1 cellular context compared by ENCODE assay signal in the genomic region with DNA sequence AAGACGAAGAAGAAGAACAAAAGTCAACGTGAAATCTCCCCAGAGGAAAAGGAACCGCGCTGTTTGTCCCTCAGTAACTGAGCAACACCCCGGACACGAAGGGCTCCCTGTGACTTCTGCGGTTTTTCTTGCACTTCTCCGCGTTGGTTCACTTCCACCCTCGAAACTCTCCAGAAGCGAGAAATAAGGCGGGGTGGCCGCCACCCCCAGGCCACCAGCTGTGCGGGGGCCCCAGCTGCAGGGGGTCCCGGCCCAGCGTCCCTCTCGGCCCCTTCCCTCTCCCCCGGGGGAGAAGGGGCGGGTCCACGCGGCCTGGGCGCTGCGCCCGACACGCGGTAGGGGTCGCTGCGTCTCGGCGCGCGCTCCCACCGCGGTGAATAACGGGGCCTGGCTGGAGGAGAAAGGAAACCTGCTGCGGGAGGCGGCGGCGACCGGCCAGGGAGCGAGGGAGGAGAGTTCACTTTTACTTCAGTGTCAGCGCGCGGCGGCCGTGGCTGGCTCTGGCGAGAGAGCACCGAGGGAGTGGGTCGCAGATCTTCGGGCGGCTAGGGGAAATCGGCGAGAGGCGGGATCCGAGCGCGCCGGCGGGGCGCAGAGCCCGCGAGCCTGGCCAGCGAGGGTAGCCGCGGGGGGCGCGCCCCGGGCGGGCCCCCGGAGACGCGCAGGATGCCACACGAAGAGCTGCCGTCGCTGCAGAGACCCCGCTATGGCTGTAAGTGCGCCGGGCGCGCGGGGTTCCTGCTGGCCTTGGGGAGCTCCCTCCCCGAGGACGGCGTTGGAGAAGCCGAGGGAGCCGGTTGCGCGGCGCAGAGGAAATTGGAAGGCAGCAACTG.
A peak's percentile ranks its signal among the peaks of the same experiment; 100 is the strongest.
TF ChIP-seq lines count a peak whose summit lies in the region.

A gene with protein sequence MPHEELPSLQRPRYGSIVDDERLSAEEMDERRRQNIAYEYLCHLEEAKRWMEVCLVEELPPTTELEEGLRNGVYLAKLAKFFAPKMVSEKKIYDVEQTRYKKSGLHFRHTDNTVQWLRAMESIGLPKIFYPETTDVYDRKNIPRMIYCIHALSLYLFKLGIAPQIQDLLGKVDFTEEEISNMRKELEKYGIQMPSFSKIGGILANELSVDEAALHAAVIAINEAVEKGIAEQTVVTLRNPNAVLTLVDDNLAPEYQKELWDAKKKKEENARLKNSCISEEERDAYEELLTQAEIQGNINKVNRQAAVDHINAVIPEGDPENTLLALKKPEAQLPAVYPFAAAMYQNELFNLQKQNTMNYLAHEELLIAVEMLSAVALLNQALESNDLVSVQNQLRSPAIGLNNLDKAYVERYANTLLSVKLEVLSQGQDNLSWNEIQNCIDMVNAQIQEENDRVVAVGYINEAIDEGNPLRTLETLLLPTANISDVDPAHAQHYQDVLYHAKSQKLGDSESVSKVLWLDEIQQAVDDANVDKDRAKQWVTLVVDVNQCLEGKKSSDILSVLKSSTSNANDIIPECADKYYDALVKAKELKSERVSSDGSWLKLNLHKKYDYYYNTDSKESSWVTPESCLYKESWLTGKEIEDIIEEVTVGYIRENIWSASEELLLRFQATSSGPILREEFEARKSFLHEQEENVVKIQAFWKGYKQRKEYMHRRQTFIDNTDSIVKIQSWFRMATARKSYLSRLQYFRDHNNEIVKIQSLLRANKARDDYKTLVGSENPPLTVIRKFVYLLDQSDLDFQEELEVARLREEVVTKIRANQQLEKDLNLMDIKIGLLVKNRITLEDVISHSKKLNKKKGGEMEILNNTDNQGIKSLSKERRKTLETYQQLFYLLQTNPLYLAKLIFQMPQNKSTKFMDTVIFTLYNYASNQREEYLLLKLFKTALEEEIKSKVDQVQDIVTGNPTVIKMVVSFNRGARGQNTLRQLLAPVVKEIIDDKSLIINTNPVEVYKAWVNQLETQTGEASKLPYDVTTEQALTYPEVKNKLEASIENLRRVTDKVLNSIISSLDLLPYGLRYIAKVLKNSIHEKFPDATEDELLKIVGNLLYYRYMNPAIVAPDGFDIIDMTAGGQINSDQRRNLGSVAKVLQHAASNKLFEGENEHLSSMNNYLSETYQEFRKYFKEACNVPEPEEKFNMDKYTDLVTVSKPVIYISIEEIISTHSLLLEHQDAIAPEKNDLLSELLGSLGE (N-terminal part only) (plus strand): TSS at position 406 of the 833 bp plus-strand sequence. CDS start 261 bp downstream, at position 667.

TF ChIP-seq in K562, 482 proteins besides CTCF, POLR2A, EP300 and RAD21 (continued from another document and continues in another):
- TF ChIP-seq, protein P1, sequence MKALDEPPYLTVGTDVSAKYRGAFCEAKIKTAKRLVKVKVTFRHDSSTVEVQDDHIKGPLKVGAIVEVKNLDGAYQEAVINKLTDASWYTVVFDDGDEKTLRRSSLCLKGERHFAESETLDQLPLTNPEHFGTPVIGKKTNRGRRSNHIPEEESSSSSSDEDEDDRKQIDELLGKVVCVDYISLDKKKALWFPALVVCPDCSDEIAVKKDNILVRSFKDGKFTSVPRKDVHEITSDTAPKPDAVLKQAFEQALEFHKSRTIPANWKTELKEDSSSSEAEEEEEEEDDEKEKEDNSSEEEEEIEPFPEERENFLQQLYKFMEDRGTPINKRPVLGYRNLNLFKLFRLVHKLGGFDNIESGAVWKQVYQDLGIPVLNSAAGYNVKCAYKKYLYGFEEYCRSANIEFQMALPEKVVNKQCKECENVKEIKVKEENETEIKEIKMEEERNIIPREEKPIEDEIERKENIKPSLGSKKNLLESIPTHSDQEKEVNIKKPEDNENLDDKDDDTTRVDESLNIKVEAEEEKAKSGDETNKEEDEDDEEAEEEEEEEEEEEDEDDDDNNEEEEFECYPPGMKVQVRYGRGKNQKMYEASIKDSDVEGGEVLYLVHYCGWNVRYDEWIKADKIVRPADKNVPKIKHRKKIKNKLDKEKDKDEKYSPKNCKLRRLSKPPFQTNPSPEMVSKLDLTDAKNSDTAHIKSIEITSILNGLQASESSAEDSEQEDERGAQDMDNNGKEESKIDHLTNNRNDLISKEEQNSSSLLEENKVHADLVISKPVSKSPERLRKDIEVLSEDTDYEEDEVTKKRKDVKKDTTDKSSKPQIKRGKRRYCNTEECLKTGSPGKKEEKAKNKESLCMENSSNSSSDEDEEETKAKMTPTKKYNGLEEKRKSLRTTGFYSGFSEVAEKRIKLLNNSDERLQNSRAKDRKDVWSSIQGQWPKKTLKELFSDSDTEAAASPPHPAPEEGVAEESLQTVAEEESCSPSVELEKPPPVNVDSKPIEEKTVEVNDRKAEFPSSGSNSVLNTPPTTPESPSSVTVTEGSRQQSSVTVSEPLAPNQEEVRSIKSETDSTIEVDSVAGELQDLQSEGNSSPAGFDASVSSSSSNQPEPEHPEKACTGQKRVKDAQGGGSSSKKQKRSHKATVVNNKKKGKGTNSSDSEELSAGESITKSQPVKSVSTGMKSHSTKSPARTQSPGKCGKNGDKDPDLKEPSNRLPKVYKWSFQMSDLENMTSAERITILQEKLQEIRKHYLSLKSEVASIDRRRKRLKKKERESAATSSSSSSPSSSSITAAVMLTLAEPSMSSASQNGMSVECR (CRISPR knock-in tag; IDR thresholded peaks at IDR 0.05) = peak; percentile 51; the same call in 1 of the 2 replicates
- peak; percentile 23; the same call in 1 of the 2 replicates for TF ChIP-seq STAG1 (CRISPR knock-in tag; IDR thresholded peaks at IDR 0.05; ENCODE audit: borderline replicate concordance)
- TF ChIP-seq BDP1 (IDR thresholded peaks at IDR 0.05; ENCODE audit: insufficient read depth, insufficient read length) = no peak
- no peak for TF ChIP-seq NFYB (IDR thresholded peaks at IDR 0.05; ENCODE audit: extremely low read depth, insufficient read length)
- TF ChIP-seq MYC (IDR thresholded peaks at IDR 0.05; ENCODE audit: low read depth, low read length) = peak; percentile 86
- no peak for TF ChIP-seq MYC (CRISPR knock-in tag; IDR thresholded peaks at IDR 0.05; ENCODE audit: borderline replicate concordance, low read depth)
- no peak for TF ChIP-seq SIX5 (IDR thresholded peaks at IDR 0.05; ENCODE audit: borderline replicate concordance in 1 of 2, insufficient read depth in 1 of 2, low read depth in 1 of 2, low read length in 2 of 2)
- peak; percentile 24; the same call in 1 of the 2 replicates for TF ChIP-seq ETV5 (CRISPR knock-in tag; IDR thresholded peaks at IDR 0.05; ENCODE audit: low read depth)
- TF ChIP-seq GTF2A2 (tag; IDR thresholded peaks at IDR 0.05) = no peak
- peak; percentile 94 for TF ChIP-seq GATAD2A (IDR thresholded peaks at IDR 0.05)
- TF ChIP-seq BHLHE40 (IDR thresholded peaks at IDR 0.05; ENCODE audit: low read length) = 0 out of 2 replicates have a peak, but pooled peaks have one; percentile 6
- peak; percentile 38 for TF ChIP-seq NFIC (IDR thresholded peaks at IDR 0.05)
- no peak for TF ChIP-seq SMARCB1 (IDR thresholded peaks at IDR 0.05; ENCODE audit: insufficient read length, low read depth)
- TF ChIP-seq ZNF134 (CRISPR knock-in tag; conservative IDR thresholded peaks at IDR 0.05) = no peak
- TF ChIP-seq, protein P2, sequence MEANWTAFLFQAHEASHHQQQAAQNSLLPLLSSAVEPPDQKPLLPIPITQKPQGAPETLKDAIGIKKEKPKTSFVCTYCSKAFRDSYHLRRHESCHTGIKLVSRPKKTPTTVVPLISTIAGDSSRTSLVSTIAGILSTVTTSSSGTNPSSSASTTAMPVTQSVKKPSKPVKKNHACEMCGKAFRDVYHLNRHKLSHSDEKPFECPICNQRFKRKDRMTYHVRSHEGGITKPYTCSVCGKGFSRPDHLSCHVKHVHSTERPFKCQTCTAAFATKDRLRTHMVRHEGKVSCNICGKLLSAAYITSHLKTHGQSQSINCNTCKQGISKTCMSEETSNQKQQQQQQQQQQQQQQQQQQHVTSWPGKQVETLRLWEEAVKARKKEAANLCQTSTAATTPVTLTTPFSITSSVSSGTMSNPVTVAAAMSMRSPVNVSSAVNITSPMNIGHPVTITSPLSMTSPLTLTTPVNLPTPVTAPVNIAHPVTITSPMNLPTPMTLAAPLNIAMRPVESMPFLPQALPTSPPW (CRISPR knock-in tag; IDR thresholded peaks at IDR 0.05) = peak; percentile 85
- TF ChIP-seq GATAD2B (IDR thresholded peaks at IDR 0.05; ENCODE audit: borderline replicate concordance) = peak; percentile 76; the same call in 1 of the 2 replicates
- TF ChIP-seq PTBP1 (IDR thresholded peaks at IDR 0.05; ENCODE audit: low read depth, low read length) = no peak
- no peak for TF ChIP-seq STAT5B (CRISPR knock-in tag; IDR thresholded peaks at IDR 0.05)
- TF ChIP-seq, protein P3, sequence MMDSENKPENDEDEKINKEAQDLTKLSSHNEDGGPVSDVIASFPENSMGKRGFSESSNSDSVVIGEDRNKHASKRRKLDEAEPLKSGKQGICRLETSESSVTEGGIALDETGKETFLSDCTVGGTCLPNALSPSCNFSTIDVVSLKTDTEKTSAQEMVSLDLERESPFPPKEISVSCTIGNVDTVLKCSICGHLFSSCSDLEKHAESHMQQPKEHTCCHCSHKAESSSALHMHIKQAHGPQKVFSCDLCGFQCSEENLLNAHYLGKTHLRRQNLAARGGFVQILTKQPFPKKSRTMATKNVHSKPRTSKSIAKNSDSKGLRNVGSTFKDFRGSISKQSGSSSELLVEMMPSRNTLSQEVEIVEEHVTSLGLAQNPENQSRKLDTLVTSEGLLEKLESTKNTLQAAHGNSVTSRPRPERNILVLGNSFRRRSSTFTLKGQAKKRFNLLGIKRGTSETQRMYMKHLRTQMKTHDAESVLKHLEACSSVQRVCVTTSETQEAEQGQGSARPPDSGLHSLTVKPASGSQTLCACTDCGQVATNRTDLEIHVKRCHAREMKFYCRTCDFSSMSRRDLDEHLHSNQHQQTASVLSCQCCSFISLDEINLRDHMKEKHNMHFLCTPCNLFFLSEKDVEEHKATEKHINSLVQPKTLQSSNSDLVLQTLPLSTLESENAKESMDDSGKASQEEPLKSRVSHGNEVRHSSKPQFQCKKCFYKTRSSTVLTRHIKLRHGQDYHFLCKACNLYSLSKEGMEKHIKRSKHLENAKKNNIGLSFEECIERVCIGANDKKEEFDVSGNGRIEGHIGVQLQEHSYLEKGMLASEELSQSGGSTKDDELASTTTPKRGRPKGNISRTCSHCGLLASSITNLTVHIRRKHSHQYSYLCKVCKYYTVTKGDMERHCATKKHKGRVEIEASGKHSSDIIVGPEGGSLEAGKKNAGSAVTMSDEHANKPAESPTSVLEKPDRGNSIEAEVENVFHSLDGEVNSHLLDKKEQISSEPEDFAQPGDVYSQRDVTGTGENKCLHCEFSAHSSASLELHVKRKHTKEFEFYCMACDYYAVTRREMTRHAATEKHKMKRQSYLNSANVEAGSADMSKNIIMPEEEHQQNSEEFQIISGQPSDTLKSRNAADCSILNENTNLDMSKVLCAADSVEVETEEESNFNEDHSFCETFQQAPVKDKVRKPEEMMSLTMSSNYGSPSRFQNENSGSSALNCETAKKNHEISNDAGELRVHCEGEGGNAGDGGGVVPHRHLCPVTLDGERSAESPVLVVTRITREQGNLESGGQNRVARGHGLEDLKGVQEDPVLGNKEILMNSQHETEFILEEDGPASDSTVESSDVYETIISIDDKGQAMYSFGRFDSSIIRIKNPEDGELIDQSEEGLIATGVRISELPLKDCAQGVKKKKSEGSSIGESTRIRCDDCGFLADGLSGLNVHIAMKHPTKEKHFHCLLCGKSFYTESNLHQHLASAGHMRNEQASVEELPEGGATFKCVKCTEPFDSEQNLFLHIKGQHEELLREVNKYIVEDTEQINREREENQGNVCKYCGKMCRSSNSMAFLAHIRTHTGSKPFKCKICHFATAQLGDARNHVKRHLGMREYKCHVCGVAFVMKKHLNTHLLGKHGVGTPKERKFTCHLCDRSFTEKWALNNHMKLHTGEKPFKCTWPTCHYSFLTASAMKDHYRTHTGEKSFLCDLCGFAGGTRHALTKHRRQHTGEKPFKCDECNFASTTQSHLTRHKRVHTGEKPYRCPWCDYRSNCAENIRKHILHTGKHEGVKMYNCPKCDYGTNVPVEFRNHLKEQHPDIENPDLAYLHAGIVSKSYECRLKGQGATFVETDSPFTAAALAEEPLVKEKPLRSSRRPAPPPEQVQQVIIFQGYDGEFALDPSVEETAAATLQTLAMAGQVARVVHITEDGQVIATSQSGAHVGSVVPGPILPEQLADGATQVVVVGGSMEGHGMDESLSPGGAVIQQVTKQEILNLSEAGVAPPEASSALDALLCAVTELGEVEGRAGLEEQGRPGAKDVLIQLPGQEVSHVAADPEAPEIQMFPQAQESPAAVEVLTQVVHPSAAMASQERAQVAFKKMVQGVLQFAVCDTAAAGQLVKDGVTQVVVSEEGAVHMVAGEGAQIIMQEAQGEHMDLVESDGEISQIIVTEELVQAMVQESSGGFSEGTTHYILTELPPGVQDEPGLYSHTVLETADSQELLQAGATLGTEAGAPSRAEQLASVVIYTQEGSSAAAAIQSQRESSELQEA (IDR thresholded peaks at IDR 0.05; ENCODE audit: low read depth) = peak; percentile 45; the same call in 1 of the 2 replicates
- TF ChIP-seq, protein P4, sequence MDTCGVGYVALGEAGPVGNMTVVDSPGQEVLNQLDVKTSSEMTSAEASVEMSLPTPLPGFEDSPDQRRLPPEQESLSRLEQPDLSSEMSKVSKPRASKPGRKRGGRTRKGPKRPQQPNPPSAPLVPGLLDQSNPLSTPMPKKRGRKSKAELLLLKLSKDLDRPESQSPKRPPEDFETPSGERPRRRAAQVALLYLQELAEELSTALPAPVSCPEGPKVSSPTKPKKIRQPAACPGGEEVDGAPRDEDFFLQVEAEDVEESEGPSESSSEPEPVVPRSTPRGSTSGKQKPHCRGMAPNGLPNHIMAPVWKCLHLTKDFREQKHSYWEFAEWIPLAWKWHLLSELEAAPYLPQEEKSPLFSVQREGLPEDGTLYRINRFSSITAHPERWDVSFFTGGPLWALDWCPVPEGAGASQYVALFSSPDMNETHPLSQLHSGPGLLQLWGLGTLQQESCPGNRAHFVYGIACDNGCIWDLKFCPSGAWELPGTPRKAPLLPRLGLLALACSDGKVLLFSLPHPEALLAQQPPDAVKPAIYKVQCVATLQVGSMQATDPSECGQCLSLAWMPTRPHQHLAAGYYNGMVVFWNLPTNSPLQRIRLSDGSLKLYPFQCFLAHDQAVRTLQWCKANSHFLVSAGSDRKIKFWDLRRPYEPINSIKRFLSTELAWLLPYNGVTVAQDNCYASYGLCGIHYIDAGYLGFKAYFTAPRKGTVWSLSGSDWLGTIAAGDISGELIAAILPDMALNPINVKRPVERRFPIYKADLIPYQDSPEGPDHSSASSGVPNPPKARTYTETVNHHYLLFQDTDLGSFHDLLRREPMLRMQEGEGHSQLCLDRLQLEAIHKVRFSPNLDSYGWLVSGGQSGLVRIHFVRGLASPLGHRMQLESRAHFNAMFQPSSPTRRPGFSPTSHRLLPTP (IDR thresholded peaks at IDR 0.05; ENCODE audit: borderline replicate concordance, extremely low read depth, insufficient read length) = no peak
- TF ChIP-seq RFX5 (IDR thresholded peaks at IDR 0.05; ENCODE audit: low read depth, low read length) = no peak
- peak; percentile 33 for TF ChIP-seq ZNF395 (CRISPR knock-in tag; IDR thresholded peaks at IDR 0.05)
